11 cellular contexts compared by ENCODE assay signal in the genomic region with DNA sequence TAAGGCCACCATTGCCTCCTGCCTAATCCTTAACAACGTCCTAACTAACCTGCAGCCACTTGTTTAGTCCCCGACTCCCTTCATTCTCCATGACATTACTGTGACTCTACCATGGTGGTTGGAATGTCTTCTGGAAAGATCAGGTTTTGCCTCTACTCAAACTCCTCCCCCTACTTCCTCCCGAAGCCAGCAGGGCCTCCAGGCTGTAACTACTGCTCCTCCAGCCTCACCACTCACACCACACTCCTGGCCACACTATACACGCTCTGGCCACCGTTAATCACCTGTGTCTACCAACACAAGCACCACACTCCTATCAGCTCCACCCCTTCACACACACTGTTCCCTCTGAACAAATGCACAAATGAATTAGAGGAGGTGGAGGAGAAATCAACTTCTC.
DNase-seq lines count a peak whose midpoint lies in the region; ATAC-seq and TF ChIP-seq lines count a peak whose summit lies in the region.
"Had no signal": no experiment of that assay in that cellular context is flagged by ENCODE, and none has a peak within 500 bp of the region (broad histone marks: within the 10 kb centered on the region; RNA-seq: fewer than 3 reads in every experiment).

No MANE protein-coding gene starts in this region.

- H3K27ac ChIP-seq in HEK293 (ENCODE audit: extremely low read depth, low read depth, low read length) (no peak overlapping the region), Karpas-422 (ENCODE audit: low read length) (no peak overlapping the region)
- H3K27ac ChIP-seq: cardiac muscle cell had no signal

- H3K4me3 Mint-ChIP-seq in WTC11: no peak overlapping the region
- no peak overlapping the region for H3K4me3 Mint-ChIP-seq in stimulated activated memory B cell treated with anti-CD40 and anti-IgM and Interleukin-4, amounts not matched to agents 10 μg/mL and 1 μg/mL and 100 μg/mL, for 72 hours

- no peaks in the 10 kb centered on the region for H3K79me2 ChIP-seq in Karpas-422 (ENCODE audit: low read length)

- H3K9me3 ChIP-seq in HEK293 (ENCODE audit: control insufficient read depth, insufficient read depth, low read depth, low read length) (no peaks in the 10 kb centered on the region), Karpas-422 (ENCODE audit: low read length) (no peaks in the 10 kb centered on the region)
- H3K9me3 ChIP-seq: MG63 had no signal

- H3K36me3 Mint-ChIP-seq in WTC11: no peaks in the 10 kb centered on the region
- peaks cover 15% of the 10 kb centered on the region for H3K36me3 Mint-ChIP-seq in stimulated activated memory B cell treated with anti-CD40 and anti-IgM and Interleukin-4, amounts not matched to agents 10 μg/mL and 1 μg/mL and 100 μg/mL, for 72 hours

- H3K4me1 ChIP-seq in HEK293 (ENCODE audit: control insufficient read depth, insufficient read depth, low read length) (peaks cover 34% of the 10 kb centered on the region), Karpas-422 (ENCODE audit: low read length) (no peaks in the 10 kb centered on the region)

- TF ChIP-seq CTCF in HEK293 (tag by site-specific recombination; IDR thresholded peaks at IDR 0.05) (no peak), WTC11 (IDR thresholded peaks at IDR 0.05) (no peak)

- H3K27me3 ChIP-seq in Karpas-422 (ENCODE audit: low read length): no peaks in the 10 kb centered on the region
- H3K27me3 ChIP-seq: cardiac muscle cell, MG63 had no signal

- H3K4me3 ChIP-seq in HEK293 (ENCODE audit: low read depth, low read length) (no peak overlapping the region), Karpas-422 (ENCODE audit: low read length) (no peak overlapping the region)
- H3K4me3 ChIP-seq: cardiac muscle cell, MG63 had no signal

- peaks cover 49% of the 10 kb centered on the region for H3K4me1 Mint-ChIP-seq in WTC11
- peaks cover 49% of the 10 kb centered on the region for H3K4me1 Mint-ChIP-seq in stimulated activated memory B cell treated with anti-CD40 and anti-IgM and Interleukin-4, amounts not matched to agents 10 μg/mL and 1 μg/mL and 100 μg/mL, for 72 hours

- DNase-seq in WTC11 (ENCODE audit: low spot score): no peak
- peak; percentile 56 for DNase-seq in iPS-NIHi11 (ENCODE audit: low spot score)
- DNase-seq in CD1c-positive myeloid dendritic cell (ENCODE audit: extremely low spot score): no peak
- DNase-seq in Karpas-422: no peak
- DNase-seq: DND-41, MG63, T-helper 2 cell had no signal

- peak overlapping the region; percentile 47 for H3K27ac Mint-ChIP-seq in WTC11
- H3K27ac Mint-ChIP-seq in stimulated activated memory B cell treated with anti-CD40 and anti-IgM and Interleukin-4, amounts not matched to agents 10 μg/mL and 1 μg/mL and 100 μg/mL, for 72 hours: peak overlapping the region; percentile 40

- H4K20me1 ChIP-seq in Karpas-422 (ENCODE audit: insufficient read depth, low read depth, low read length): peaks cover 59% of the 10 kb centered on the region

- peaks cover 0 to 7% of the 10 kb centered on the region in 2 experiments; a peak in 1 of 3 replicates for H3K36me3 ChIP-seq in HEK293 (ENCODE audit: control insufficient read depth in 2 of 2, insufficient read depth in 1 of 2, low read length in 2 of 2)
- no peaks in the 10 kb centered on the region for H3K36me3 ChIP-seq in Karpas-422 (ENCODE audit: insufficient read depth, low read length)
- H3K36me3 ChIP-seq: cardiac muscle cell, MG63 had no signal

- H3K9ac ChIP-seq in Karpas-422 (ENCODE audit: low read length): no peak overlapping the region

- ATAC-seq in WTC11: peak; percentile 71
- no peak for ATAC-seq in stimulated activated memory B cell treated with anti-CD40 and anti-IgM and Interleukin-4, amounts not matched to agents 10 μg/mL and 1 μg/mL and 100 μg/mL, for 72 hours
- ATAC-seq in GM18873 (IDR thresholded peaks at IDR 0.05; ENCODE audit: low FRiP score, unreplicated experiment): no peak

- H3K9me3 Mint-ChIP-seq in WTC11: no peaks in the 10 kb centered on the region
- H3K9me3 Mint-ChIP-seq in stimulated activated memory B cell treated with anti-CD40 and anti-IgM and Interleukin-4, amounts not matched to agents 10 μg/mL and 1 μg/mL and 100 μg/mL, for 72 hours: no peaks in the 10 kb centered on the region

- no peaks in the 10 kb centered on the region for H3K9me2 ChIP-seq in Karpas-422 (replicated peaks; ENCODE audit: insufficient read depth, low read length)

- no peak overlapping the region for H2AFZ ChIP-seq in Karpas-422 (ENCODE audit: low read length)

- POLR2A ChIA-PET in HEK293 (lab: Yijun Ruan, JAX) (no interaction called here), WTC11 (lab: Charles Lee) (no interaction called here)

- H3K4me2 ChIP-seq in Karpas-422 (ENCODE audit: low read depth, low read length, poor library complexity, severe bottlenecking): no peak overlapping the region

- no peaks in the 10 kb centered on the region for H3K27me3 Mint-ChIP-seq in WTC11 (ENCODE audit: low read depth)
- no peaks in the 10 kb centered on the region for H3K27me3 Mint-ChIP-seq in stimulated activated memory B cell treated with anti-CD40 and anti-IgM and Interleukin-4, amounts not matched to agents 10 μg/mL and 1 μg/mL and 100 μg/mL, for 72 hours

- CTCF ChIA-PET in HEK293 (lab: Yijun Ruan, JAX) (no interaction called here), WTC11 (lab: Charles Lee) (interaction anchor here (0.6 to 1.2 kb wide), 2 partner anchors 46 to 71 kb away, joined by 3 read pairs; no protein-coding TSS in a partner anchor)

TF ChIP-seq in HEK293, 187 proteins besides CTCF, POLR2A, EP300 and RAD21 (continues in another document):
- no peak for TF ChIP-seq ZNF473 (tag by site-specific recombination; IDR thresholded peaks at IDR 0.05)
- TF ChIP-seq, protein P1, sequence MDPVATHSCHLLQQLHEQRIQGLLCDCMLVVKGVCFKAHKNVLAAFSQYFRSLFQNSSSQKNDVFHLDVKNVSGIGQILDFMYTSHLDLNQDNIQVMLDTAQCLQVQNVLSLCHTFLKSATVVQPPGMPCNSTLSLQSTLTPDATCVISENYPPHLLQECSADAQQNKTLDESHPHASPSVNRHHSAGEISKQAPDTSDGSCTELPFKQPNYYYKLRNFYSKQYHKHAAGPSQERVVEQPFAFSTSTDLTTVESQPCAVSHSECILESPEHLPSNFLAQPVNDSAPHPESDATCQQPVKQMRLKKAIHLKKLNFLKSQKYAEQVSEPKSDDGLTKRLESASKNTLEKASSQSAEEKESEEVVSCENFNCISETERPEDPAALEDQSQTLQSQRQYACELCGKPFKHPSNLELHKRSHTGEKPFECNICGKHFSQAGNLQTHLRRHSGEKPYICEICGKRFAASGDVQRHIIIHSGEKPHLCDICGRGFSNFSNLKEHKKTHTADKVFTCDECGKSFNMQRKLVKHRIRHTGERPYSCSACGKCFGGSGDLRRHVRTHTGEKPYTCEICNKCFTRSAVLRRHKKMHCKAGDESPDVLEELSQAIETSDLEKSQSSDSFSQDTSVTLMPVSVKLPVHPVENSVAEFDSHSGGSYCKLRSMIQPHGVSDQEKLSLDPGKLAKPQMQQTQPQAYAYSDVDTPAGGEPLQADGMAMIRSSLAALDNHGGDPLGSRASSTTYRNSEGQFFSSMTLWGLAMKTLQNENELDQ (tag by site-specific recombination; IDR thresholded peaks at IDR 0.05; ENCODE audit: low read depth): no peak
- no peak for TF ChIP-seq ZNF138 (tag by site-specific recombination; IDR thresholded peaks at IDR 0.05; ENCODE audit: borderline replicate concordance)

TF ChIP-seq in WTC11, 78 proteins besides CTCF, POLR2A, EP300 and RAD21 (continues in another document):
- TF ChIP-seq, protein P2, sequence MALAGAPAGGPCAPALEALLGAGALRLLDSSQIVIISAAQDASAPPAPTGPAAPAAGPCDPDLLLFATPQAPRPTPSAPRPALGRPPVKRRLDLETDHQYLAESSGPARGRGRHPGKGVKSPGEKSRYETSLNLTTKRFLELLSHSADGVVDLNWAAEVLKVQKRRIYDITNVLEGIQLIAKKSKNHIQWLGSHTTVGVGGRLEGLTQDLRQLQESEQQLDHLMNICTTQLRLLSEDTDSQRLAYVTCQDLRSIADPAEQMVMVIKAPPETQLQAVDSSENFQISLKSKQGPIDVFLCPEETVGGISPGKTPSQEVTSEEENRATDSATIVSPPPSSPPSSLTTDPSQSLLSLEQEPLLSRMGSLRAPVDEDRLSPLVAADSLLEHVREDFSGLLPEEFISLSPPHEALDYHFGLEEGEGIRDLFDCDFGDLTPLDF (CRISPR knock-in tag; IDR thresholded peaks at IDR 0.05): no peak
- TF ChIP-seq, protein P3, sequence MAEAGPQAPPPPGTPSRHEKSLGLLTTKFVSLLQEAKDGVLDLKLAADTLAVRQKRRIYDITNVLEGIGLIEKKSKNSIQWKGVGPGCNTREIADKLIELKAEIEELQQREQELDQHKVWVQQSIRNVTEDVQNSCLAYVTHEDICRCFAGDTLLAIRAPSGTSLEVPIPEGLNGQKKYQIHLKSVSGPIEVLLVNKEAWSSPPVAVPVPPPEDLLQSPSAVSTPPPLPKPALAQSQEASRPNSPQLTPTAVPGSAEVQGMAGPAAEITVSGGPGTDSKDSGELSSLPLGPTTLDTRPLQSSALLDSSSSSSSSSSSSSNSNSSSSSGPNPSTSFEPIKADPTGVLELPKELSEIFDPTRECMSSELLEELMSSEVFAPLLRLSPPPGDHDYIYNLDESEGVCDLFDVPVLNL (CRISPR knock-in tag; IDR thresholded peaks at IDR 0.05; ENCODE audit: borderline replicate concordance, low read depth): no peak
- TF ChIP-seq, protein P4, sequence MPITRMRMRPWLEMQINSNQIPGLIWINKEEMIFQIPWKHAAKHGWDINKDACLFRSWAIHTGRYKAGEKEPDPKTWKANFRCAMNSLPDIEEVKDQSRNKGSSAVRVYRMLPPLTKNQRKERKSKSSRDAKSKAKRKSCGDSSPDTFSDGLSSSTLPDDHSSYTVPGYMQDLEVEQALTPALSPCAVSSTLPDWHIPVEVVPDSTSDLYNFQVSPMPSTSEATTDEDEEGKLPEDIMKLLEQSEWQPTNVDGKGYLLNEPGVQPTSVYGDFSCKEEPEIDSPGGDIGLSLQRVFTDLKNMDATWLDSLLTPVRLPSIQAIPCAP (CRISPR knock-in tag; IDR thresholded peaks at IDR 0.05): no peak
- TF ChIP-seq, protein P5, sequence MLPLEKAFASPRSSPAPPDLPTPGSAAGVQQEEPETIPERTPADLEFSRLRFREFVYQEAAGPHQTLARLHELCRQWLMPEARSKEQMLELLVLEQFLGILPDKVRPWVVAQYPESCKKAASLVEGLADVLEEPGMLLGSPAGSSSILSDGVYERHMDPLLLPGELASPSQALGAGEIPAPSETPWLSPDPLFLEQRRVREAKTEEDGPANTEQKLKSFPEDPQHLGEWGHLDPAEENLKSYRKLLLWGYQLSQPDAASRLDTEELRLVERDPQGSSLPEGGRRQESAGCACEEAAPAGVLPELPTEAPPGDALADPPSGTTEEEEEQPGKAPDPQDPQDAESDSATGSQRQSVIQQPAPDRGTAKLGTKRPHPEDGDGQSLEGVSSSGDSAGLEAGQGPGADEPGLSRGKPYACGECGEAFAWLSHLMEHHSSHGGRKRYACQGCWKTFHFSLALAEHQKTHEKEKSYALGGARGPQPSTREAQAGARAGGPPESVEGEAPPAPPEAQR (CRISPR knock-in tag; IDR thresholded peaks at IDR 0.05): no peak
- TF ChIP-seq SMAD4 (CRISPR knock-in tag; IDR thresholded peaks at IDR 0.05) (no peak), ESRRA (CRISPR knock-in tag; IDR thresholded peaks at IDR 0.05; ENCODE audit: borderline replicate concordance) (no peak), RORB (CRISPR knock-in tag; IDR thresholded peaks at IDR 0.05) (no peak)
